In genomic region chr4:183838987-183839712, GRCh38 we compare ENCODE assay signal across 12 cellular contexts.
DNase-seq lines count a peak whose midpoint lies in the region; ATAC-seq and TF ChIP-seq lines count a peak whose summit lies in the region.
"Had no signal": no experiment of that assay in that cellular context is flagged by ENCODE, and none has a peak within 500 bp of the region (broad histone marks: within the 10 kb centered on the region; RNA-seq: fewer than 3 reads in every experiment).

No MANE protein-coding gene starts in this region.

- WGBS in mammary epithelial cell (ENCODE audit: low coverage, missing lambda C conversion rate) = 74% methylated on average over 16 of the region's 16 CpGs
- 64% methylated on average over 16 of the region's 16 CpGs for WGBS in right cardiac atrium
- WGBS in tibial nerve, 2 donors = 60 to 65% methylated on average over 16 of the region's 16 CpGs

- no peaks in the 10 kb centered on the region for H3K36me3 Mint-ChIP-seq in MCF 10A (ENCODE audit: insufficient read depth, unreplicated experiment)
- H3K36me3 Mint-ChIP-seq in activated T-cell treated with anti-CD3 and anti-CD28 coated beads, Interleukin-2, amount 50 U/mL, for 24 hours (ENCODE audit: low read depth) = no peaks in the 10 kb centered on the region

- H3K9me3 Mint-ChIP-seq in MCF 10A (ENCODE audit: unreplicated experiment) = no peaks in the 10 kb centered on the region
- H3K9me3 Mint-ChIP-seq in activated T-cell treated with anti-CD3 and anti-CD28 coated beads, Interleukin-2, amount 50 U/mL, for 24 hours = no peaks in the 10 kb centered on the region

- no peaks in the 10 kb centered on the region for H3K9me3 ChIP-seq in mammary epithelial cell (replicated peaks; ENCODE audit: insufficient read depth, low read length)
- no peaks in the 10 kb centered on the region for H3K9me3 ChIP-seq in right cardiac atrium (ENCODE audit: control insufficient read depth, low read length)
- H3K9me3 ChIP-seq in tibial nerve = no peaks in the 10 kb centered on the region
- H3K9me3 ChIP-seq: mucosa of descending colon had no signal

- peaks cover 9% of the 10 kb centered on the region for H3K4me1 Mint-ChIP-seq in MCF 10A (ENCODE audit: insufficient read depth, unreplicated experiment)
- no peaks in the 10 kb centered on the region for H3K4me1 Mint-ChIP-seq in activated T-cell treated with anti-CD3 and anti-CD28 coated beads, Interleukin-2, amount 50 U/mL, for 24 hours (ENCODE audit: low read depth)

- dilution Hi-C loops in mammary epithelial cell (cut with HindIII; ENCODE audit: low sequenced_read_pairs) = no loop called here

- no peak overlapping the region for H3K9ac ChIP-seq in mammary epithelial cell (ENCODE audit: insufficient read depth, low read length)

- ATAC-seq in right cardiac atrium (peak; percentile 35 to 52), GM21515 (IDR thresholded peaks at IDR 0.05; ENCODE audit: unreplicated experiment) (no peak)
- ATAC-seq: mucosa of descending colon had no signal

- H3K36me3 ChIP-seq in mammary epithelial cell (ENCODE audit: insufficient read depth, low read length) (no peaks in the 10 kb centered on the region), tibial nerve (no peaks in the 10 kb centered on the region)

- intact Hi-C loops in MCF 10A (cut with micrococcal nuclease) (loop anchor here (5.0 kb wide), 1 partner anchor 698 kb away; no protein-coding TSS in a partner anchor), mammary epithelial cell (cut with micrococcal nuclease) (no loop called here), right cardiac atrium (cut with DNase I) (loop anchor here in 1 of 4 donors (5.0 kb wide), 1 partner anchor 263 kb away; no protein-coding TSS in a partner anchor)

- CTCF ChIA-PET in MCF 10A (lab: Yijun Ruan, JAX) (interaction anchor here (1.0 kb wide), 1 partner anchor 326 kb away, joined by 3 read pairs; no protein-coding TSS in a partner anchor), mammary epithelial cell (lab: Charles Lee; ENCODE audit: low non-redundant PET) (no interaction called here)

- DNase-seq in MCF 10A (ENCODE audit: unreplicated experiment) (peak; percentile 43), mammary epithelial cell (no peak), SW480 (ENCODE audit: low spot score) (peak; percentile 21), right cardiac atrium (no peak), tibial nerve (ENCODE audit: low spot score in 2 of 2) (no peak)
- no peak for DNase-seq in activated CD8-positive, alpha-beta memory T cell treated with anti-CD3 and anti-CD28 coated beads for 24 hours
- no peak for DNase-seq in activated T-cell treated with anti-CD3 and anti-CD28 coated beads, Interleukin-2, amount 50 U/mL, for 24 hours
- DNase-seq: activated CD4-positive, CD25-positive, alpha-beta regulatory T cell; mucosa of descending colon had no signal

- in situ Hi-C loops in mammary epithelial cell (cut with MboI; ENCODE audit: low sequenced_read_pairs in 2 of 2) = loop anchor here (5.0 to 10.0 kb wide), 2 partner anchors 333 to 336 kb away; no protein-coding TSS in a partner anchor

- H3K27ac ChIP-seq in mammary epithelial cell (ENCODE audit: insufficient read depth, low read depth, low read length) = no peak overlapping the region
- no peak overlapping the region for H3K27ac ChIP-seq in right cardiac atrium (ENCODE audit: low read length)
- H3K27ac ChIP-seq in tibial nerve = peak overlapping the region in 1 of 4 donors; percentile 33
- H3K27ac ChIP-seq: C4-2B, coronary artery had no signal

- no peak for TF ChIP-seq EP300 in tibial nerve (IDR thresholded peaks at IDR 0.05)

- no peak overlapping the region for H3K27ac Mint-ChIP-seq in MCF 10A (ENCODE audit: low read depth, unreplicated experiment)
- H3K27ac Mint-ChIP-seq in activated T-cell treated with anti-CD3 and anti-CD28 coated beads, Interleukin-2, amount 50 U/mL, for 24 hours = no peak overlapping the region

- POLR2A ChIA-PET in MCF 10A (lab: Yijun Ruan, JAX) = no interaction called here

- no peaks in the 10 kb centered on the region for H3K79me2 ChIP-seq in mammary epithelial cell (ENCODE audit: insufficient read depth, low read length)

- peak; percentile 31 for TF ChIP-seq CTCF in MCF 10A (IDR thresholded peaks at IDR 0.05; ENCODE audit: unreplicated experiment)
- peak in 1 of 2 donors; percentile 32 for TF ChIP-seq CTCF in mammary epithelial cell (conservative IDR thresholded peaks at IDR 0.05 in 1 of 2, IDR thresholded peaks at IDR 0.05 in 1 of 2; ENCODE audit: extremely low read depth in 1 of 2, insufficient read depth in 1 of 2, low read depth in 1 of 2, low read length in 2 of 2)
- peak in 3 of 5 experiments; percentile 7 to 16 (median 16) for TF ChIP-seq CTCF in tibial nerve (IDR thresholded peaks at IDR 0.05)

- H2AFZ ChIP-seq in mammary epithelial cell (ENCODE audit: low read depth, low read length) = no peak overlapping the region

- H3K4me1 ChIP-seq in mammary epithelial cell (ENCODE audit: insufficient read depth, low read length) = no peaks in the 10 kb centered on the region
- peaks cover 2% of the 10 kb centered on the region for H3K4me1 ChIP-seq in right cardiac atrium (ENCODE audit: control insufficient read depth, insufficient read depth, low read length)
- H3K4me1 ChIP-seq in tibial nerve = peaks cover 0 to 9% (median 3%) of the 10 kb centered on the region in 4 donors

- no TSS peak for BruUV-seq in MCF 10A (replicated peaks; lab: Mats Ljungman, UMichigan)
- no TSS peak for BruUV-seq in mammary epithelial cell (replicated peaks; lab: Mats Ljungman, UMichigan)

- H3K4me3 ChIP-seq in mammary epithelial cell (replicated peaks in 1 of 3; ENCODE audit: insufficient read depth in 1 of 3, low read depth in 2 of 3, low read length in 3 of 3) (no peak overlapping the region), right cardiac atrium (ENCODE audit: low read length) (no peak overlapping the region), tibial nerve (no peak overlapping the region)
- H3K4me3 ChIP-seq: coronary artery, mucosa of descending colon had no signal

- no peak overlapping the region for H3K4me2 ChIP-seq in mammary epithelial cell (ENCODE audit: insufficient read depth, low read depth, low read length)

- H4K20me1 ChIP-seq in mammary epithelial cell (ENCODE audit: insufficient read depth, low read length) = no peaks in the 10 kb centered on the region

- H3K27me3 ChIP-seq in mammary epithelial cell (ENCODE audit: insufficient read depth, low read length) (no peaks in the 10 kb centered on the region), right cardiac atrium (ENCODE audit: control insufficient read depth, insufficient read depth) (no peaks in the 10 kb centered on the region), tibial nerve (no peaks in the 10 kb centered on the region)

- TF ChIP-seq POLR2A in tibial nerve (IDR thresholded peaks at IDR 0.05) = no peak

- H3K27me3 Mint-ChIP-seq in MCF 10A (ENCODE audit: insufficient read depth, unreplicated experiment) = no peaks in the 10 kb centered on the region
- H3K27me3 Mint-ChIP-seq in activated T-cell treated with anti-CD3 and anti-CD28 coated beads, Interleukin-2, amount 50 U/mL, for 24 hours = peaks cover 24% of the 10 kb centered on the region

- H3K4me3 Mint-ChIP-seq in MCF 10A (ENCODE audit: unreplicated experiment) = no peak overlapping the region
- no peak overlapping the region for H3K4me3 Mint-ChIP-seq in activated T-cell treated with anti-CD3 and anti-CD28 coated beads, Interleukin-2, amount 50 U/mL, for 24 hours

Comparison
In these comparisons a context has a peak if more than half of its experiments do, and no peak if none do; other contexts are left out.
1. DNase-seq: peak in MCF 10A (single experiment) and SW480 (single experiment); none in mammary epithelial cell (single experiment), right cardiac atrium (0 of 3), tibial nerve (0 of 2), activated CD8-positive, alpha-beta memory T cell treated with anti-CD3 and anti-CD28 coated beads for 24 hours (single experiment) and activated T-cell treated with anti-CD3 and anti-CD28 coated beads, Interleukin-2, amount 50 U/mL, for 24 hours (single experiment).